In the genomic region with DNA sequence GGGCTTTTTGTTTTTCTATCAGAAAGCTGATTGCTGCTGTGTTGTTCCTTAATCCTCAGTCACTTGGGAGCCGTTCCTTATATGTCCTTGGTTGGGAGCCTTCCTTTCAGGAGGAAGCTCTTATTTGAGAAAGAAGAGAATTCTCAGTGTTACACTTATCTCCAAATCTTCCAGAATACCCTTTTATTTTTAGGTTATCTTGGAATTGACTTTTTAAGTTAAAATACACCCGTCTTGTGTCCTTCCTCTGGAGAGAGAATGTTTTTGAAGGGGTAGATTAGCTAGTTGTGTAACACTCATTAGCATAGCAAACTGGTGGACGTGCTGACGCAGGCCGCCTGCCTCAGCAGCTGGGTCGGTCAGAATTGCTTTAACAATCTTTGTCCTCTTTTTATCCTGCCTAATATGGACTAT, we compare ENCODE assay signal across 11 cellular contexts. TPM values are rescaled to one million over a fixed set of nuclear protein-coding genes. Genes with fewer than 3 reads are reported as not detected.
DNase-seq lines count a peak whose midpoint lies in the region; ATAC-seq and TF ChIP-seq lines count a peak whose summit lies in the region.
"Had no signal": no experiment of that assay in that cellular context is flagged by ENCODE, and none has a peak within 500 bp of the region (broad histone marks: within the 10 kb centered on the region; RNA-seq: fewer than 3 reads in every experiment).

No MANE protein-coding gene starts in this region.

- peaks cover 14% of the 10 kb centered on the region for H3K4me1 Mint-ChIP-seq in endothelial cell (ENCODE audit: unreplicated experiment)

- no peaks in the 10 kb centered on the region for H3K9me2 ChIP-seq in MM.1S (replicated peaks; ENCODE audit: insufficient read depth, low read length)

- H3K27me3 ChIP-seq in lower lobe of right lung (ENCODE audit: low read depth) = no peaks in the 10 kb centered on the region
- no peaks in the 10 kb centered on the region for H3K27me3 ChIP-seq in MM.1S (replicated peaks; ENCODE audit: insufficient read depth, low read length)
- H3K27me3 ChIP-seq: thyroid gland had no signal

- no peaks in the 10 kb centered on the region for H3F3A ChIP-seq in MM.1S (ENCODE audit: insufficient read depth, low read length)

- no peak overlapping the region for H3K4me2 ChIP-seq in MM.1S (ENCODE audit: low read depth, low read length)

- intact Hi-C loops in lower lobe of right lung (cut with DNase I) = no loop called here

- H3K4me1 ChIP-seq in lower lobe of right lung (peaks cover 18% of the 10 kb centered on the region), MM.1S (ENCODE audit: low read length) (no peaks in the 10 kb centered on the region)
- H3K4me1 ChIP-seq: thyroid gland had no signal

- H3K9ac ChIP-seq in MM.1S (ENCODE audit: low read length) = no peak overlapping the region

- no peaks in the 10 kb centered on the region for H3K9me3 Mint-ChIP-seq in endothelial cell (ENCODE audit: unreplicated experiment)

- H3K27ac ChIP-seq in lower lobe of right lung = peak overlapping the region; percentile 50
- H3K27ac ChIP-seq in MM.1S (ENCODE audit: low read length) = no peak overlapping the region

- peak; percentile 84 for DNase-seq in NCI-H82 (lab: John Stamatoyannopoulos, UW)
- no peak for DNase-seq in endothelial cell (ENCODE audit: low spot score)
- DNase-seq in lower lobe of right lung = peak; percentile 66
- peak; percentile 13 for DNase-seq in stromal cell of bone marrow (ENCODE audit: low read depth)
- DNase-seq in MM.1S = no peak
- DNase-seq in activated gamma-delta T cell (lab: John Stamatoyannopoulos, UW) = no peak
- DNase-seq: Karpas-422, T-helper 17 cell, thyroid gland had no signal

- TF ChIP-seq CTCF in endothelial cell (IDR thresholded peaks at IDR 0.05; ENCODE audit: unreplicated experiment) (no peak), lower lobe of right lung (IDR thresholded peaks at IDR 0.05) (no peak), MM.1S (IDR thresholded peaks at IDR 0.05; ENCODE audit: low read length) (no peak)

- H3K4me3 Mint-ChIP-seq in endothelial cell (ENCODE audit: unreplicated experiment) = no peak overlapping the region
- H3K4me3 Mint-ChIP-seq: T-helper 17 cell had no signal

- H3K36me3 Mint-ChIP-seq in endothelial cell (ENCODE audit: low read depth, unreplicated experiment) = peaks cover 8% of the 10 kb centered on the region

- H3K36me3 ChIP-seq in lower lobe of right lung = no peaks in the 10 kb centered on the region
- no peaks in the 10 kb centered on the region for H3K36me3 ChIP-seq in MM.1S (replicated peaks; ENCODE audit: insufficient read depth, low read length)
- H3K36me3 ChIP-seq: thyroid gland had no signal

- H3K79me2 ChIP-seq in MM.1S (ENCODE audit: low read length) = no peaks in the 10 kb centered on the region

- H3K4me3 ChIP-seq in lower lobe of right lung = peak overlapping the region; percentile 5
- H3K4me3 ChIP-seq in MM.1S (ENCODE audit: low read length) = no peak overlapping the region
- H3K4me3 ChIP-seq: thyroid gland had no signal

- H3K9me3 ChIP-seq in lower lobe of right lung (no peaks in the 10 kb centered on the region), MM.1S (replicated peaks; ENCODE audit: insufficient read depth, low read length) (no peaks in the 10 kb centered on the region)
- H3K9me3 ChIP-seq: thyroid gland had no signal

- ATAC-seq in lower lobe of right lung (peak; percentile 89 to 96), HG02798 (IDR thresholded peaks at IDR 0.05; ENCODE audit: poor library complexity, unreplicated experiment) (no peak), HG03432 (IDR thresholded peaks at IDR 0.05; ENCODE audit: unreplicated experiment) (no peak)
- ATAC-seq: T-helper 17 cell had no signal

- no peak overlapping the region for H2AFZ ChIP-seq in MM.1S (ENCODE audit: low read length)

- no peaks in the 10 kb centered on the region for H4K20me1 ChIP-seq in MM.1S (ENCODE audit: insufficient read depth, low read length)

- H3K27ac Mint-ChIP-seq in endothelial cell (ENCODE audit: unreplicated experiment) = peak overlapping the region; percentile 65
- H3K27ac Mint-ChIP-seq: T-helper 17 cell had no signal

- no peaks in the 10 kb centered on the region for H3K27me3 Mint-ChIP-seq in endothelial cell (ENCODE audit: unreplicated experiment)
- H3K27me3 Mint-ChIP-seq: T-helper 17 cell had no signal

RNA-seq across cellular contexts. Expression of a gene that starts 42.1 kb away (rescaled TPM):
- total RNA-seq in endothelial cell (ENCODE audit: unreplicated experiment) (14.5 TPM), lower lobe of right lung (16.4 TPM)

Comparison
In these comparisons a context has a peak if more than half of its experiments do, and no peak if none do; other contexts are left out.
1. DNase-seq: peak in NCI-H82 (single experiment), lower lobe of right lung (single experiment) and stromal cell of bone marrow (single experiment); none in endothelial cell (single experiment), MM.1S (single experiment) and activated gamma-delta T cell (single experiment).
2. ATAC-seq: peak in lower lobe of right lung (2 of 2); none in HG02798 (single experiment) and HG03432 (single experiment).